1 cellular context compared by ENCODE assay signal in genomic region chr2:101750688-101751087, GRCh38.
TF ChIP-seq lines count a peak whose summit lies in the region.

No MANE protein-coding gene starts in this region.

TF ChIP-seq in H1, 55 proteins besides CTCF, POLR2A, EP300 and RAD21:
- no peak for TF ChIP-seq E2F6 (IDR thresholded peaks at IDR 0.05)
